In the genomic region with DNA sequence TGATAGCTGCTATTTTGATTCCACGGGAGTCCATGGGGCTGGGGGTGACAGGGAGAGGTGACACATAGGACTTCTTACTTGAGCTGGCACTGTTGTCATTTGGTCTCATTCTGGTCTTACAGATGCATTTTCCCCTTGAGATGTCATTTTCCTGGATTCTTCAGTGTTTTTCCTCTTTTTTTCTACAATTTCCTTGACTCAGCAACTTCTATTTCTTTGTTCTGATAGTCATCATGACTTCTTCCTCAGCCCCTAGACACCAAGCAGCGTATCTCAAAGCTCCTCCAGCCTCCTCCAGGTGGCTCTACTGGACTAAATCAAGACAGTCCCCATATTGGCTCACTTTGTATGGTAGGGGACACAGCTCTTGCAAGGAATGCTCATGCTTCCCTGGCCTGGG, we compare ENCODE assay signal across 1 cellular context.
TF ChIP-seq lines count a peak whose summit lies in the region.

No MANE protein-coding gene starts in this region.

TF ChIP-seq in endothelial cell of umbilical vein, 7 proteins besides CTCF, POLR2A, EP300 and RAD21:
- TF ChIP-seq GATA2 (IDR thresholded peaks at IDR 0.05; ENCODE audit: insufficient read depth, insufficient read length, low read depth, low read length) = no peak
- no peak for TF ChIP-seq EZH2 (IDR thresholded peaks at IDR 0.05; ENCODE audit: borderline replicate concordance, low read depth, low read length, severe bottlenecking)
- TF ChIP-seq MYC (IDR thresholded peaks at IDR 0.05; ENCODE audit: low read depth, low read length) = no peak
- TF ChIP-seq, protein P1, sequence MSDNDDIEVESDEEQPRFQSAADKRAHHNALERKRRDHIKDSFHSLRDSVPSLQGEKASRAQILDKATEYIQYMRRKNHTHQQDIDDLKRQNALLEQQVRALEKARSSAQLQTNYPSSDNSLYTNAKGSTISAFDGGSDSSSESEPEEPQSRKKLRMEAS (IDR thresholded peaks at IDR 0.05; ENCODE audit: insufficient read depth, insufficient read length) = no peak
- no peak for TF ChIP-seq POLR2AphosphoS5 (IDR thresholded peaks at IDR 0.05; ENCODE audit: insufficient read depth, low read depth, low read length)
- no peak for TF ChIP-seq FOS (IDR thresholded peaks at IDR 0.05; ENCODE audit: borderline replicate concordance, insufficient read depth, low read length)
- TF ChIP-seq JUN (IDR thresholded peaks at IDR 0.05; ENCODE audit: borderline replicate concordance, insufficient read depth, insufficient read length, low read depth) = no peak
